27 cellular contexts compared by ENCODE assay signal in genomic region chrX:33109858-33110257, GRCh38.
"Had no signal": no experiment of that assay in that cellular context is flagged by ENCODE, and none has a peak within 500 bp of the region (broad histone marks: within the 10 kb centered on the region; RNA-seq: fewer than 3 reads in every experiment).

No MANE protein-coding gene starts in this region.

- DNase-seq: activated CD4-positive, alpha-beta T cell treated with anti-CD3 and anti-CD28 coated beads for 4 hours; activated CD4-positive, alpha-beta T cell treated with anti-CD3 and anti-CD28 coated beads, Interleukin-2, amount 50 U/mL, for 48 hours; activated CD8-positive, alpha-beta memory T cell treated with anti-CD3 and anti-CD28 coated beads for 24 hours; activated effector memory CD4-positive, alpha-beta T cell treated with anti-CD3 and anti-CD28 coated beads, Interleukin-2, amount 50 U/mL, for 16 hours; activated naive CD4-positive, alpha-beta T cell treated with anti-CD3 and anti-CD28 coated beads for 36 hours; activated naive CD8-positive, alpha-beta T cell treated with anti-CD3 and anti-CD28 coated beads for 36 hours; adrenal gland; aorta; esophagus squamous epithelium; foreskin melanocyte; glutamatergic neuron; islet precursor cell; left ventricle myocardium superior; mammary epithelial cell; midbrain; naive thymus-derived CD8-positive, alpha-beta T cell; nucleus accumbens; pancreas; psoas muscle; spleen; stimulated activated naive CD4-positive, alpha-beta T cell treated with Interleukin-2 at 50 U/mL for 16 hours; T-helper 1 cell; trophoblast cell had no signal

- H3K36me3 ChIP-seq: adrenal gland, cardiac muscle cell, esophagus squamous epithelium, pancreas, spleen, thoracic aorta had no signal

- H3K4me3 ChIP-seq: adrenal gland, cardiac muscle cell, esophagus squamous epithelium, pancreas, psoas muscle, spleen, thoracic aorta had no signal

- H3K27ac ChIP-seq: adrenal gland, cardiac muscle cell, epithelial cell of prostate, esophagus squamous epithelium, pancreas, psoas muscle, spleen, thoracic aorta, VCaP had no signal

- H3K9me3 ChIP-seq: adrenal gland, esophagus squamous epithelium, pancreas, psoas muscle, spleen, thoracic aorta had no signal

- H3K4me1 ChIP-seq: adrenal gland, esophagus squamous epithelium, pancreas, psoas muscle, spleen had no signal

- H3K27me3 ChIP-seq: adrenal gland, cardiac muscle cell, esophagus squamous epithelium, spleen had no signal
